Comparison of ENCODE assay signal across 8 cellular contexts in genomic region chr4:75630174-75630931, GRCh38. TPM values are rescaled to one million over a fixed set of nuclear protein-coding genes. Genes with fewer than 3 reads are reported as not detected.
A peak's percentile ranks its signal among the peaks of the same experiment; 100 is the strongest.
DNase-seq lines count a peak whose midpoint lies in the region; ATAC-seq, FAIRE-seq and TF ChIP-seq lines count a peak whose summit lies in the region.

CDKL2 (minus strand) TSS chr4:75630528; CDS start chr4:75625988, 4,540 bp downstream.

- CTCF ChIA-PET in Calu3 (lab: Charles Lee) (interaction anchor here (0.5 kb wide), 1 partner anchor 103 kb away, joined by 5 read pairs; no protein-coding TSS in a partner anchor), T-cell (lab: Charles Lee) (interaction anchor here (0.9 to 1.3 kb wide), 3 partner anchors 24 to 93 kb away, joined by 3 to 6 read pairs (median 3); no protein-coding TSS in a partner anchor)

- no peak for TF ChIP-seq EP300 in Ishikawa (IDR thresholded peaks at IDR 0.05; ENCODE audit: borderline replicate concordance)

- peak within 1 kb of the TSS; percentile 98 for H3K4me2 ChIP-seq in astrocyte (ENCODE audit: low read length)
- peak within 1 kb of the TSS; percentile 92 for H3K4me2 ChIP-seq in hepatocyte

- peak within 1 kb of the TSS; percentile 68 for H3K9ac ChIP-seq in astrocyte (ENCODE audit: low read length)
- H3K9ac ChIP-seq in rectal smooth muscle tissue (ENCODE audit: low read length), result peak within 1 kb of the TSS; percentile 25

- H3K27ac ChIP-seq in astrocyte (ENCODE audit: low read depth, low read length), result no peak within 1 kb of the TSS
- no peak within 1 kb of the TSS for H3K27ac ChIP-seq in hepatocyte
- H3K27ac ChIP-seq in rectal smooth muscle tissue (ENCODE audit: low read depth, low read length), result no peak within 1 kb of the TSS
- H3K27ac ChIP-seq in urinary bladder (ENCODE audit: low read depth), result no peak within 1 kb of the TSS

- H3K9me3 ChIP-seq in astrocyte (ENCODE audit: insufficient read depth, low read depth, low read length), result no peaks in the 10 kb centered on the region
- no peaks in the 10 kb centered on the region for H3K9me3 ChIP-seq in hepatocyte (ENCODE audit: low read depth)

- H3K36me3 Mint-ChIP-seq in Calu3 (ENCODE audit: insufficient read depth, unreplicated experiment), result peaks cover 12% of the 10 kb centered on the region
- no peaks in the 10 kb centered on the region for H3K36me3 Mint-ChIP-seq in T-cell
- no peaks in the 10 kb centered on the region for H3K36me3 Mint-ChIP-seq in astrocyte (ENCODE audit: low read depth, unreplicated experiment)

- POLR2A ChIA-PET in T-cell (lab: Charles Lee), result interaction anchor here (1.1 kb wide), 2 partner anchors 94 kb away, joined by 5 to 8 read pairs; partner anchors contain the start of gene USO1 (in 2 of the 2)

- ATAC-seq in GM21515 (IDR thresholded peaks at IDR 0.05; ENCODE audit: unreplicated experiment), result peak; percentile 100
- peak; percentile 98 to 100 (median 99) for ATAC-seq in T-cell (replicated peaks in 1 of 4)

- H3K27me3 ChIP-seq in astrocyte (ENCODE audit: insufficient read depth, low read length) (no peaks in the 10 kb centered on the region), hepatocyte (no peaks in the 10 kb centered on the region), rectal smooth muscle tissue (ENCODE audit: control insufficient read depth, insufficient read depth, low read length) (no peaks in the 10 kb centered on the region)

- H3K4me3 ChIP-seq in astrocyte (ENCODE audit: insufficient read depth, low read depth, low read length), result peak within 1 kb of the TSS; percentile 75
- peak within 1 kb of the TSS; percentile 61 for H3K4me3 ChIP-seq in hepatocyte
- H3K4me3 ChIP-seq in rectal smooth muscle tissue (ENCODE audit: low read length), result peak within 1 kb of the TSS; percentile 66
- peak within 1 kb of the TSS; percentile 57 for H3K4me3 ChIP-seq in urinary bladder (ENCODE audit: low read depth, low read length)

- peaks cover 9% of the 10 kb centered on the region for H3K4me1 Mint-ChIP-seq in Calu3 (ENCODE audit: low read depth, unreplicated experiment)
- peaks cover 8 to 10% (median 10%) of the 10 kb centered on the region in 3 donors for H3K4me1 Mint-ChIP-seq in T-cell
- H3K4me1 Mint-ChIP-seq in astrocyte (ENCODE audit: low read depth, unreplicated experiment), result peaks cover 18% of the 10 kb centered on the region

- no TSS peak for BruUV-seq in Calu3 (replicated peaks; lab: Mats Ljungman, UMichigan)

- peak within 1 kb of the TSS; percentile 73 for H3K4me3 Mint-ChIP-seq in Calu3 (ENCODE audit: low read depth, unreplicated experiment)
- H3K4me3 Mint-ChIP-seq in T-cell, result peak within 1 kb of the TSS; percentile 87 to 92 (median 89)
- peak within 1 kb of the TSS; percentile 86 for H3K4me3 Mint-ChIP-seq in astrocyte (ENCODE audit: unreplicated experiment)

- H2AFZ ChIP-seq in astrocyte (ENCODE audit: low read depth, low read length), result peak within 1 kb of the TSS; percentile 99
- H2AFZ ChIP-seq in hepatocyte, result peak within 1 kb of the TSS; percentile 82

- TF ChIP-seq CTCF in Calu3 (IDR thresholded peaks at IDR 0.05; ENCODE audit: unreplicated experiment) (no peak), astrocyte (IDR thresholded peaks at IDR 0.05; ENCODE audit: insufficient read depth, low read depth, low read length) (no peak), hepatocyte (IDR thresholded peaks at IDR 0.05; ENCODE audit: poor library complexity) (no peak)

- H3K27ac Mint-ChIP-seq in Calu3 (ENCODE audit: unreplicated experiment) (peak within 1 kb of the TSS; percentile 6), T-cell (peak within 1 kb of the TSS; percentile 66 to 70), astrocyte (ENCODE audit: unreplicated experiment) (peak within 1 kb of the TSS; percentile 68)

- H3K79me2 ChIP-seq in astrocyte (ENCODE audit: insufficient read depth, low read length) (no peaks in the 10 kb centered on the region), hepatocyte (no peaks in the 10 kb centered on the region)

- H3K9me2 ChIP-seq in hepatocyte (replicated peaks; ENCODE audit: insufficient read depth), result no peaks in the 10 kb centered on the region

- H3K4me1 ChIP-seq in astrocyte (ENCODE audit: insufficient read depth, low read length) (peaks cover 11% of the 10 kb centered on the region), hepatocyte (ENCODE audit: insufficient read depth) (no peaks in the 10 kb centered on the region), rectal smooth muscle tissue (ENCODE audit: control insufficient read depth, insufficient read depth, low read length) (no peaks in the 10 kb centered on the region), urinary bladder (ENCODE audit: insufficient read depth) (no peaks in the 10 kb centered on the region)

- no peaks in the 10 kb centered on the region for H3K36me3 ChIP-seq in astrocyte (ENCODE audit: insufficient read depth, low read length)
- H3K36me3 ChIP-seq in hepatocyte (replicated peaks; ENCODE audit: insufficient read depth, low read depth), result no peaks in the 10 kb centered on the region
- no peaks in the 10 kb centered on the region for H3K36me3 ChIP-seq in rectal smooth muscle tissue (ENCODE audit: control insufficient read depth, insufficient read depth, low read length)
- no peaks in the 10 kb centered on the region for H3K36me3 ChIP-seq in urinary bladder (ENCODE audit: insufficient read depth)

- peak; percentile 9; the same call in 1 of the 2 replicates for TF ChIP-seq RAD21 in Ishikawa (IDR thresholded peaks at IDR 0.05; ENCODE audit: low read depth)

- H4K20me1 ChIP-seq in astrocyte (ENCODE audit: insufficient read depth, low read length) (no peaks in the 10 kb centered on the region), hepatocyte (ENCODE audit: insufficient read depth, poor library complexity, severe bottlenecking) (no peaks in the 10 kb centered on the region)

- 1% methylated on average over 57 of the region's 57 CpGs for WGBS in hepatocyte (ENCODE audit: low lambda C conversion rate, missing lambda C conversion rate)
- 2% methylated on average over 57 of the region's 57 CpGs for WGBS in urinary bladder

- H3K9me3 Mint-ChIP-seq in Calu3 (ENCODE audit: low read depth, unreplicated experiment), result no peaks in the 10 kb centered on the region
- H3K9me3 Mint-ChIP-seq in T-cell, result no peaks in the 10 kb centered on the region
- H3K9me3 Mint-ChIP-seq in astrocyte (ENCODE audit: unreplicated experiment), result no peaks in the 10 kb centered on the region

- intact Hi-C loops in Calu3 (cut with micrococcal nuclease; ENCODE audit: unreplicated experiment), result no loop called here

- DNase-seq in Calu3, result peak; percentile 90
- peak; percentile 81 to 94 (median 89) for DNase-seq in T-cell
- DNase-seq in astrocyte (ENCODE audit: low read depth), result peak; percentile 36
- DNase-seq in hepatocyte (ENCODE audit: low spot score), result peak; percentile 94

- no peak for FAIRE-seq in astrocyte (lab: Jason Lieb, UNC)

- H3K27me3 Mint-ChIP-seq in Calu3 (ENCODE audit: unreplicated experiment), result no peaks in the 10 kb centered on the region
- H3K27me3 Mint-ChIP-seq in T-cell, result no peaks in the 10 kb centered on the region
- no peaks in the 10 kb centered on the region for H3K27me3 Mint-ChIP-seq in astrocyte (ENCODE audit: low read depth, unreplicated experiment)

TF ChIP-seq in Ishikawa, 13 proteins besides CTCF, POLR2A, EP300 and RAD21 (continues in another document):
- TF ChIP-seq, protein P1, sequence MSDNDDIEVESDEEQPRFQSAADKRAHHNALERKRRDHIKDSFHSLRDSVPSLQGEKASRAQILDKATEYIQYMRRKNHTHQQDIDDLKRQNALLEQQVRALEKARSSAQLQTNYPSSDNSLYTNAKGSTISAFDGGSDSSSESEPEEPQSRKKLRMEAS (IDR thresholded peaks at IDR 0.05), result peak; percentile 71
- peak; percentile 91 for TF ChIP-seq NFIC (IDR thresholded peaks at IDR 0.05)
- TF ChIP-seq CEBPB (IDR thresholded peaks at IDR 0.05), result no peak
- no peak for TF ChIP-seq CREB1 (IDR thresholded peaks at IDR 0.05; ENCODE audit: low read depth)
- peak; percentile 53 for TF ChIP-seq TAF1 (IDR thresholded peaks at IDR 0.05; ENCODE audit: low read depth)
- no peak for TF ChIP-seq YY1 (IDR thresholded peaks at IDR 0.05; ENCODE audit: low read depth)
- peak; percentile 79 for TF ChIP-seq USF1 (IDR thresholded peaks at IDR 0.05)
- TF ChIP-seq TCF12 (IDR thresholded peaks at IDR 0.05; ENCODE audit: low read depth), result peak; percentile 46; the same call in 1 of the 2 replicates
- TF ChIP-seq TEAD4 (IDR thresholded peaks at IDR 0.05), result no peak
- TF ChIP-seq ZBTB7A (IDR thresholded peaks at IDR 0.05; ENCODE audit: low read depth), result no peak; the same call in 1 of the 2 replicates

RNA-seq across cellular contexts. Expression of gene CDKL2, which starts in this region (rescaled TPM):
- 2.2 and 2.7 TPM in 2 replicates for total RNA-seq in Calu3 (2022)
- 1 to 10 TPM in 1 of 5 donors, under 1 TPM in 4; 0.26 to 1.9 (median 0.79) TPM for total RNA-seq in T-cell
- total RNA-seq in astrocyte, result 3.7 and 4.7 TPM in 2 replicates
- 0.20 and 0.83 TPM in 2 replicates for total RNA-seq in hepatocyte
- polyA plus RNA-seq in hepatocyte, result 0.64 and 1.9 TPM in 2 replicates
- total RNA-seq in urinary bladder, result 0.90 TPM
- polyA plus RNA-seq in urinary bladder, result 0.15 TPM

Comparison
In these comparisons a context has a peak if more than half of its experiments do, and no peak if none do; other contexts are left out.
1. DNase-seq: peak in every context shown above with its lines; median percentile 94 in hepatocyte; 90 in Calu3; 89 in T-cell; 36 in astrocyte.
2. H3K27ac Mint-ChIP-seq: peak in every context shown above with its lines; median percentile 68 in T-cell; 68 in astrocyte; 6 in Calu3.